8 cellular contexts compared by ENCODE assay signal in genomic region chr12:6532051-6532926, GRCh38. TPM values are rescaled to one million over a fixed set of nuclear protein-coding genes. Genes with fewer than 3 reads are reported as not detected.
DNase-seq lines count a peak whose midpoint lies in the region; ATAC-seq, FAIRE-seq and TF ChIP-seq lines count a peak whose summit lies in the region.

No MANE protein-coding gene starts in this region.

- H3K4me3 Mint-ChIP-seq in activated CD8-positive, alpha-beta T cell treated with anti-CD3 and anti-CD28 coated beads, Interleukin-2, amount 10 ng/mL, durations not matched to agents 7 days and 5 days = peak overlapping the region; percentile 99
- H3K4me3 Mint-ChIP-seq in memory B cell = peak overlapping the region; percentile 92

- peak; percentile 43 for ATAC-seq in activated CD8-positive, alpha-beta T cell treated with anti-CD3 and anti-CD28 coated beads, Interleukin-2, amount 10 ng/mL, durations not matched to agents 7 days and 5 days
- ATAC-seq in memory B cell (ENCODE audit: low read depth) (peak; percentile 30), HG03175 (IDR thresholded peaks at IDR 0.05; ENCODE audit: unreplicated experiment) (no peak)

- peak overlapping the region; percentile 100 for H3K27ac Mint-ChIP-seq in activated CD8-positive, alpha-beta T cell treated with anti-CD3 and anti-CD28 coated beads, Interleukin-2, amount 10 ng/mL, durations not matched to agents 7 days and 5 days
- peak overlapping the region; percentile 79 for H3K27ac Mint-ChIP-seq in memory B cell

- H3K4me3 ChIP-seq in BLaER1 treated with 17β-estradiol and CSF1 and Interleukin-3, amounts not matched to agents 10 nM and 100 nM = peak overlapping the region; percentile 93 to 100 (median 96)

- no peaks in the 10 kb centered on the region for H3K27me3 Mint-ChIP-seq in activated CD8-positive, alpha-beta T cell treated with anti-CD3 and anti-CD28 coated beads, Interleukin-2, amount 10 ng/mL, durations not matched to agents 7 days and 5 days (ENCODE audit: low read depth)
- H3K27me3 Mint-ChIP-seq in memory B cell = no peaks in the 10 kb centered on the region

- peak overlapping the region; percentile 91 to 100 (median 98) for H3K4me2 ChIP-seq in BLaER1 treated with 17β-estradiol and CSF1 and Interleukin-3, amounts not matched to agents 10 nM and 100 nM

- H3K9me3 Mint-ChIP-seq in activated CD8-positive, alpha-beta T cell treated with anti-CD3 and anti-CD28 coated beads, Interleukin-2, amount 10 ng/mL, durations not matched to agents 7 days and 5 days (ENCODE audit: insufficient read depth) = no peaks in the 10 kb centered on the region
- no peaks in the 10 kb centered on the region for H3K9me3 Mint-ChIP-seq in memory B cell

- DNase-seq in H54 (ENCODE audit: insufficient read length, low spot score) = peak; percentile 89
- peak; percentile 77 for DNase-seq in NCI-H82 (lab: John Stamatoyannopoulos, UW)
- DNase-seq in activated CD8-positive, alpha-beta T cell treated with anti-CD3 and anti-CD28 coated beads, Interleukin-2, amount 10 ng/mL, durations not matched to agents 7 days and 5 days = peak; percentile 92
- DNase-seq in effector CD4-positive, alpha-beta T cell = peak; percentile 82
- peak; percentile 26 to 43 for DNase-seq in memory B cell (ENCODE audit: low spot score in 2 of 2)
- DNase-seq in stimulated activated CD4-positive, alpha-beta T cell treated with anti-CD3 and anti-CD28 coated beads, TNF-alpha, amount 100 ng/mL, for 48 hours (ENCODE audit: low read depth in 3 of 3) = peak; percentile 71 to 83 (median 82)

- FAIRE-seq in H54 (lab: Jason Lieb, UNC) = peak; percentile 73

- H3K4me1 Mint-ChIP-seq in activated CD8-positive, alpha-beta T cell treated with anti-CD3 and anti-CD28 coated beads, Interleukin-2, amount 10 ng/mL, durations not matched to agents 7 days and 5 days (ENCODE audit: low read depth) = peaks cover 42% of the 10 kb centered on the region
- H3K4me1 Mint-ChIP-seq in memory B cell = peaks cover 24% of the 10 kb centered on the region

- H3K27me3 ChIP-seq in BLaER1 treated with 17β-estradiol and CSF1 and Interleukin-3, amounts not matched to agents 10 nM and 100 nM = no peaks in the 10 kb centered on the region

- CTCF ChIA-PET in activated CD8-positive, alpha-beta T cell treated with anti-CD3 and anti-CD28 coated beads, Interleukin-2, amount 10 ng/mL, durations not matched to agents 7 days and 5 days (lab: Charles Lee) = interaction anchor here (0.9 to 2.1 kb wide), 11 partner anchors 15 to 197 kb away, joined by 3 to 11 read pairs (median 6); partner anchors contain the start of genes NOP2, VAMP1 and ZNF384

- TF ChIP-seq POLR2A in H54 (IDR thresholded peaks at IDR 0.05; ENCODE audit: low read depth, low read length) = peak; percentile 52

- peak overlapping the region; percentile 65 to 100 (median 99); a peak in 21 of 22 replicates for H3K9ac ChIP-seq in BLaER1 treated with 17β-estradiol and CSF1 and Interleukin-3, amounts not matched to agents 10 nM and 100 nM

- H3K9me3 ChIP-seq in BLaER1 treated with 17β-estradiol and CSF1 and Interleukin-3, amounts not matched to agents 10 nM and 100 nM (replicated peaks in 1 of 11) = no peaks in the 10 kb centered on the region

- H3K27ac ChIP-seq in BLaER1 treated with 17β-estradiol and CSF1 and Interleukin-3, amounts not matched to agents 10 nM and 100 nM = peak overlapping the region; percentile 41 to 100 (median 99); a peak in 21 of 22 replicates

- H3K36me3 Mint-ChIP-seq in activated CD8-positive, alpha-beta T cell treated with anti-CD3 and anti-CD28 coated beads, Interleukin-2, amount 10 ng/mL, durations not matched to agents 7 days and 5 days (ENCODE audit: low read depth) = peaks cover 88% of the 10 kb centered on the region
- peaks cover 16% of the 10 kb centered on the region for H3K36me3 Mint-ChIP-seq in memory B cell

- H4K20me1 ChIP-seq in BLaER1 treated with 17β-estradiol and CSF1 and Interleukin-3, amounts not matched to agents 10 nM and 100 nM = peaks cover 28 to 45% (median 29%) of the 10 kb centered on the region in 11 experiments

- POLR2A ChIA-PET in activated CD8-positive, alpha-beta T cell treated with anti-CD3 and anti-CD28 coated beads, Interleukin-2, amount 10 ng/mL, durations not matched to agents 7 days and 5 days (lab: Charles Lee) = interaction anchor here (0.7 to 1.8 kb wide), 17 partner anchors 9 to 198 kb away, joined by 3 to 14 read pairs (median 5); partner anchors contain the start of genes MRPL51, VAMP1 and ZNF384

- H3K4me1 ChIP-seq in BLaER1 treated with 17β-estradiol and CSF1 and Interleukin-3, amounts not matched to agents 10 nM and 100 nM = peaks cover 31 to 45% (median 42%) of the 10 kb centered on the region in 10 experiments

- H3K36me3 ChIP-seq in BLaER1 treated with 17β-estradiol and CSF1 and Interleukin-3, amounts not matched to agents 10 nM and 100 nM = peaks cover 62 to 77% (median 69%) of the 10 kb centered on the region in 11 experiments

RNA-seq across cellular contexts. Expression of gene GAPDH, which starts 2.0 kb away (rescaled TPM):
- 1,000 to 10,000 TPM; 6,175 to 6,471 TPM for total RNA-seq in activated CD8-positive, alpha-beta T cell treated with anti-CD3 and anti-CD28 coated beads, Interleukin-2, amount 10 ng/mL, durations not matched to agents 7 days and 5 days

RNA-seq across cellular contexts. Expression of gene IFFO1, which starts 23.6 kb away (rescaled TPM):
- total RNA-seq in activated CD8-positive, alpha-beta T cell treated with anti-CD3 and anti-CD28 coated beads, Interleukin-2, amount 10 ng/mL, durations not matched to agents 7 days and 5 days = 10 to 100 TPM; 24.9 to 25.5 TPM

RNA-seq across cellular contexts. Expression of gene NOP2, which starts 35.8 kb away (rescaled TPM):
- total RNA-seq in activated CD8-positive, alpha-beta T cell treated with anti-CD3 and anti-CD28 coated beads, Interleukin-2, amount 10 ng/mL, durations not matched to agents 7 days and 5 days = 10 to 100 TPM; 84.2 to 87.6 TPM

RNA-seq across cellular contexts. Expression of gene NCAPD2, which starts 38.4 kb away (rescaled TPM):
- 100 to 1,000 TPM; 195 to 201 TPM for total RNA-seq in activated CD8-positive, alpha-beta T cell treated with anti-CD3 and anti-CD28 coated beads, Interleukin-2, amount 10 ng/mL, durations not matched to agents 7 days and 5 days

RNA-seq across cellular contexts. Expression of gene MRPL51, which starts 39.2 kb away (rescaled TPM):
- 100 to 1,000 TPM; 217 to 228 TPM for total RNA-seq in activated CD8-positive, alpha-beta T cell treated with anti-CD3 and anti-CD28 coated beads, Interleukin-2, amount 10 ng/mL, durations not matched to agents 7 days and 5 days

Comparison
In these comparisons a context has a peak if more than half of its experiments do, and no peak if none do; other contexts are left out.
1. DNase-seq: peak in every context shown above with its lines; median percentile 92 in activated CD8-positive, alpha-beta T cell treated with anti-CD3 and anti-CD28 coated beads, Interleukin-2, amount 10 ng/mL, durations not matched to agents 7 days and 5 days; 89 in H54; 82 in effector CD4-positive, alpha-beta T cell; 82 in stimulated activated CD4-positive, alpha-beta T cell treated with anti-CD3 and anti-CD28 coated beads, TNF-alpha, amount 100 ng/mL, for 48 hours; 77 in NCI-H82; 34 in memory B cell.